In the genomic region with DNA sequence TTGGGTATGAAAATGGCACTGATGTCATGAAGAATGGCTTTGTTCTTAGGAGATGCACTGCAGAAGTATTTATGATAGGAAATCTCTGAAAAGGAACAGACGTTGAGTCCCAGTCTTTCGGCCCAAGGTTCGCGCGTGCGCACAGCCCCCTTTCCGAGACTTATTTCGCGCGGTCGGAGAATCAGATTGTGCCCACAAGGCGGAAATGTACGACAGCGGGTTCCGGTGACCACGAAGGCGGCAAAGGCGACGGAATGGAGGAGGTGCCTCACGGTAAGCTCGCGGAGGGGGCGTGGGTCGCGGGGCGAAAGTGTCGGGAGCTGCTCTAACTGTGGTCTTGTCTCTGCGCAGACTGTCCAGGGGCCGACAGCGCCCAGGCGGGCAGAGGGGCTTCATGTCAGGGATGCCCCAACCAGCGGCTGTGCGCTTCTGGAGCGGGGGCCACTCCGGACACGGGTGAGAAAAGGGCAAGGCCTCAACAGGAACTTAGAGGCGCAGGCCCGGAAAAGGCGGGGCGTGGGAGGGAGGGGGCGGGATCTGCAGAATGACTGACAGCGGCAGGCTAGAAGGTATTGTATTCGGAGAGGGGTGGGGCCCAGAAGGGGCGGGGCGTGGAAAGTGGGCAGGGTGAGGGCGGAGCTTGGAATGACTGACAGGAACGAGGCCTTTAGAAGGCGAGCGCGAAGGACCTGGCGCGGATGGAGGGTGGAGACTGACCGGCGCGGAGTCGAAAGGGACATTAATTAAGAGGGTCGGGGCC, we compare ENCODE assay signal across 8 cellular contexts. TPM values are rescaled to one million over a fixed set of nuclear protein-coding genes. Genes with fewer than 3 reads are reported as not detected.
A peak's percentile ranks its signal among the peaks of the same experiment; 100 is the strongest.
DNase-seq lines count a peak whose midpoint lies in the region; ATAC-seq lines count a peak whose summit lies in the region.

A gene (plus strand): TSS at position 233 of the 760 bp plus-strand sequence. CDS start 22 bp downstream, at position 255.

- CTCF ChIA-PET in naive thymus-derived CD4-positive, alpha-beta T cell (lab: Charles Lee): interaction anchor here (0.6 kb wide), 2 partner anchors 222 to 414 kb away, joined by 3 to 5 read pairs; no protein-coding TSS in a partner anchor

- POLR2A ChIA-PET in naive thymus-derived CD4-positive, alpha-beta T cell (lab: Charles Lee): interaction anchor here (0.6 to 1.7 kb wide), 8 partner anchors 9 to 1784 kb away, joined by 3 to 10 read pairs (median 4); a partner anchor contains a TSS

- peak within 1 kb of the TSS; percentile 98 to 100 (median 99) for H3K27ac Mint-ChIP-seq in naive thymus-derived CD4-positive, alpha-beta T cell
- H3K27ac Mint-ChIP-seq in stimulated activated naive B cell treated with anti-CD40 and anti-IgM and Interleukin-4, amounts not matched to agents 10 μg/mL and 1 μg/mL and 100 μg/mL, for 72 hours: peak within 1 kb of the TSS; percentile 99

- H3K9me3 ChIP-seq in naive thymus-derived CD4-positive, alpha-beta T cell (ENCODE audit: control insufficient read depth in 2 of 3, low read length in 3 of 3): no peaks in the 10 kb centered on the region

- H3K36me3 ChIP-seq in naive thymus-derived CD4-positive, alpha-beta T cell (ENCODE audit: control insufficient read depth in 2 of 3, insufficient read depth in 3 of 3, low read length in 3 of 3): peaks cover 0 to 21% (median 6%) of the 10 kb centered on the region in 3 experiments

- H3K4me1 ChIP-seq in naive thymus-derived CD4-positive, alpha-beta T cell (ENCODE audit: control insufficient read depth in 2 of 2, insufficient read depth in 2 of 2, low read length in 2 of 2): peaks cover 7 to 10% of the 10 kb centered on the region in 2 donors

- no peaks in the 10 kb centered on the region for H3K9me3 Mint-ChIP-seq in naive thymus-derived CD4-positive, alpha-beta T cell
- H3K9me3 Mint-ChIP-seq in stimulated activated naive B cell treated with anti-CD40 and anti-IgM and Interleukin-4, amounts not matched to agents 10 μg/mL and 1 μg/mL and 100 μg/mL, for 72 hours: peaks cover 0 to 1% of the 10 kb centered on the region in 2 donors

- intact Hi-C loops in naive thymus-derived CD4-positive, alpha-beta T cell (cut with micrococcal nuclease): loop anchor here (1.0 to 10.0 kb wide), 15 partner anchors 134 to 1946 kb away; a partner anchor contains a TSS

- H3K36me3 Mint-ChIP-seq in naive thymus-derived CD4-positive, alpha-beta T cell: peaks cover 0 to 24% (median 11%) of the 10 kb centered on the region in 5 donors
- H3K36me3 Mint-ChIP-seq in stimulated activated naive B cell treated with anti-CD40 and anti-IgM and Interleukin-4, amounts not matched to agents 10 μg/mL and 1 μg/mL and 100 μg/mL, for 72 hours: peaks cover 35 to 48% of the 10 kb centered on the region in 2 donors

- peak within 1 kb of the TSS; percentile 84 to 99 (median 95) for H3K4me3 Mint-ChIP-seq in naive thymus-derived CD4-positive, alpha-beta T cell
- peak within 1 kb of the TSS; percentile 91 to 92 for H3K4me3 Mint-ChIP-seq in stimulated activated naive B cell treated with anti-CD40 and anti-IgM and Interleukin-4, amounts not matched to agents 10 μg/mL and 1 μg/mL and 100 μg/mL, for 72 hours

- peaks cover 0 to 2% (median 0%) of the 10 kb centered on the region in 5 donors for H3K27me3 Mint-ChIP-seq in naive thymus-derived CD4-positive, alpha-beta T cell
- no peaks in the 10 kb centered on the region for H3K27me3 Mint-ChIP-seq in stimulated activated naive B cell treated with anti-CD40 and anti-IgM and Interleukin-4, amounts not matched to agents 10 μg/mL and 1 μg/mL and 100 μg/mL, for 72 hours

- peaks cover 15 to 48% (median 27%) of the 10 kb centered on the region in 7 donors for H3K4me1 Mint-ChIP-seq in naive thymus-derived CD4-positive, alpha-beta T cell
- peaks cover 50 to 85% of the 10 kb centered on the region in 2 donors for H3K4me1 Mint-ChIP-seq in stimulated activated naive B cell treated with anti-CD40 and anti-IgM and Interleukin-4, amounts not matched to agents 10 μg/mL and 1 μg/mL and 100 μg/mL, for 72 hours

- peak; percentile 72 for ATAC-seq in GM21825 (IDR thresholded peaks at IDR 0.05; ENCODE audit: unreplicated experiment)
- ATAC-seq in naive thymus-derived CD4-positive, alpha-beta T cell: peak; percentile 98
- ATAC-seq in stimulated activated naive B cell treated with anti-CD40 and anti-IgM and Interleukin-4, amounts not matched to agents 10 μg/mL and 1 μg/mL and 100 μg/mL, for 72 hours (replicated peaks): peak; percentile 90 to 94

- H3K27ac ChIP-seq in naive thymus-derived CD4-positive, alpha-beta T cell (ENCODE audit: low read depth, low read length): peak within 1 kb of the TSS; percentile 92

- peak; percentile 91 for DNase-seq in DMS79 treated with DMSO at 0.1 percent for 48 hours (lab: John Stamatoyannopoulos, UW)
- DNase-seq in Kasumi-1 (lab: John Stamatoyannopoulos, UW): peak; percentile 63 to 78
- DNase-seq in RPMI7951 (ENCODE audit: low read depth): peak; percentile 95
- peak; percentile 98 to 100 for DNase-seq in activated T-helper 1 cell treated with anti-CD3 and anti-CD28 coated beads, Interleukin-2, amount 50 U/mL, for 16 hours (ENCODE audit: low read depth in 1 of 2, low spot score in 1 of 2)
- peak; percentile 99 for DNase-seq in fibroblast of gingiva (ENCODE audit: low read depth)
- peak; percentile 97 to 99 (median 99) for DNase-seq in naive thymus-derived CD4-positive, alpha-beta T cell
- DNase-seq in stimulated activated naive B cell treated with anti-CD40 and anti-IgM and Interleukin-4, amounts not matched to agents 10 μg/mL and 1 μg/mL and 100 μg/mL, for 72 hours: peak; percentile 95

- peak within 1 kb of the TSS; percentile 74 for H3K4me3 ChIP-seq in naive thymus-derived CD4-positive, alpha-beta T cell (ENCODE audit: low read length)

- H3K27me3 ChIP-seq in naive thymus-derived CD4-positive, alpha-beta T cell (ENCODE audit: control insufficient read depth in 2 of 2, insufficient read depth in 2 of 2, low read length in 2 of 2): no peaks in the 10 kb centered on the region

RNA-seq across cellular contexts. Expression of the gene that starts here (rescaled TPM):
- 31.8 and 35.1 TPM in 2 replicates for total RNA-seq in RPMI7951 (2014; rRNA removed; shearing (Covaris generic))
- total RNA-seq in naive thymus-derived CD4-positive, alpha-beta T cell: 10 to 100 TPM; 24.0 to 30.0 (median 25.5) TPM
- polyA plus RNA-seq in naive thymus-derived CD4-positive, alpha-beta T cell: 10 to 100 TPM; 32.7 to 48.3 TPM

Comparison
In these comparisons a context has a peak if more than half of its experiments do, and no peak if none do; other contexts are left out.
1. Peak in every context shown above with its lines: DNase-seq, ATAC-seq, H3K4me3 ChIP-seq and H3K27ac ChIP-seq.